ENCODE assay signal across 20 cellular contexts in the genomic region with DNA sequence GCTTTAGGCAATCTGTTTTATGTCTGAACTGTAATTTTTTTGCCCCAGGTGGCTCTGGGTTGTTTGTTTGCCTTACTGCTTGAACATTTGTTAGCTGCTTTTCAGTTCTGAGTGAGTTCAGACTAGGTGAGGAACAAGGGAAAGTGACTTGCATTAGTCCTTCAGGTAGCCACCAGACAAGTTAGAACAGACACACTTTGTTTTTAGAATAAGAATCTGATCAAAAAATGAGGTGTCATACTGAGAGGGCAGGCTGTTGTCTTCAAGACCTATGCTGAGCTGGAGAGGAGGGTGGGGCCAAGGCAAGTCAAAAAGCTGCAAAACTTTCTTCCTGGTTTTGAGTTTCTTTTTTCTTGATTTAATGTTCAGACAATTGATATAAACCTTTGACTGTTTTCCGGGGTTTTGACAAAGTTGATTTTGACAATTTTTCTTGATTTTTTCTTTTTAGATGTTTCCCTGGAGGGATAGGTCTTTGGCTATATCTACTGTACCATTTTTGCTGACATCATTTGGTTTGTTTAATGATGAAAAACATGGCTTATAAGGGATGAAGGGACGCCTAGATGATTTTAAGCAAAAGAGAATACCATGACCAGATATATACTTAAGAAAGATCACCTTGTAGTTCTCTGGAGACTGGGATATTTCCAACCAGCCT.
A peak's percentile ranks its signal among the peaks of the same experiment; 100 is the strongest.
DNase-seq lines count a peak whose midpoint lies in the region; ATAC-seq and TF ChIP-seq lines count a peak whose summit lies in the region.
"Had no signal": no experiment of that assay in that cellular context is flagged by ENCODE, and none has a peak within 500 bp of the region (broad histone marks: within the 10 kb centered on the region; RNA-seq: fewer than 3 reads in every experiment).

No MANE protein-coding gene starts in this region.

- no peak overlapping the region for H3K4me3 Mint-ChIP-seq in activated naive CD8-positive, alpha-beta T cell treated with anti-CD3 and anti-CD28 coated beads, Interleukin-2, amount 10 ng/mL, durations not matched to agents 7 days and 5 days
- H3K4me3 Mint-ChIP-seq in activated naive CD8-positive, alpha-beta T cell treated with anti-CD3 and anti-CD28 coated beads for 36 hours: no peak overlapping the region
- no peak overlapping the region for H3K4me3 Mint-ChIP-seq in activated T-helper 2 cell treated with anti-CD3 and anti-CD28 coated beads, Interferon-gamma antibody, Interleukin-2, Interleukin-4, amounts not matched to agents 10 μg/mL and 5 μg/mL and 100 μg/mL, durations not matched to agents 14 hours and 24 hours and 36 hours (ENCODE audit: low read depth)
- H3K4me3 Mint-ChIP-seq in endothelial cell (ENCODE audit: unreplicated experiment): no peak overlapping the region

- H3K27ac Mint-ChIP-seq in activated naive CD8-positive, alpha-beta T cell treated with anti-CD3 and anti-CD28 coated beads, Interleukin-2, amount 10 ng/mL, durations not matched to agents 7 days and 5 days: peak overlapping the region; percentile 10
- no peak overlapping the region for H3K27ac Mint-ChIP-seq in activated naive CD8-positive, alpha-beta T cell treated with anti-CD3 and anti-CD28 coated beads for 36 hours
- H3K27ac Mint-ChIP-seq in activated T-helper 2 cell treated with anti-CD3 and anti-CD28 coated beads, Interferon-gamma antibody, Interleukin-2, Interleukin-4, amounts not matched to agents 10 μg/mL and 5 μg/mL and 100 μg/mL, durations not matched to agents 14 hours and 24 hours and 36 hours: peak overlapping the region; percentile 11
- H3K27ac Mint-ChIP-seq in endothelial cell (ENCODE audit: unreplicated experiment): no peak overlapping the region

- peaks cover 8% of the 10 kb centered on the region for H3K4me1 ChIP-seq in foreskin keratinocyte
- H3K4me1 ChIP-seq: gastrocnemius medialis had no signal

- POLR2A ChIA-PET in activated naive CD8-positive, alpha-beta T cell treated with anti-CD3 and anti-CD28 coated beads, Interleukin-2, amount 10 ng/mL, durations not matched to agents 7 days and 5 days (lab: Charles Lee): no interaction called here

- TF ChIP-seq CTCF in foreskin keratinocyte (conservative IDR thresholded peaks at IDR 0.05): no peak
- TF ChIP-seq CTCF in endothelial cell (IDR thresholded peaks at IDR 0.05; ENCODE audit: unreplicated experiment): no peak

- H3K27ac ChIP-seq in foreskin keratinocyte: no peak overlapping the region
- H3K27ac ChIP-seq: C4-2B, gastrocnemius medialis, HL-60, neutrophil, PC-9, SK-N-MC had no signal

- H3K4me1 Mint-ChIP-seq in activated naive CD8-positive, alpha-beta T cell treated with anti-CD3 and anti-CD28 coated beads, Interleukin-2, amount 10 ng/mL, durations not matched to agents 7 days and 5 days: peaks cover 3% of the 10 kb centered on the region
- H3K4me1 Mint-ChIP-seq in activated naive CD8-positive, alpha-beta T cell treated with anti-CD3 and anti-CD28 coated beads for 36 hours: peaks cover 7% of the 10 kb centered on the region
- peaks cover 15% of the 10 kb centered on the region for H3K4me1 Mint-ChIP-seq in activated T-helper 2 cell treated with anti-CD3 and anti-CD28 coated beads, Interferon-gamma antibody, Interleukin-2, Interleukin-4, amounts not matched to agents 10 μg/mL and 5 μg/mL and 100 μg/mL, durations not matched to agents 14 hours and 24 hours and 36 hours (ENCODE audit: low read depth)
- no peaks in the 10 kb centered on the region for H3K4me1 Mint-ChIP-seq in endothelial cell (ENCODE audit: unreplicated experiment)

- H3K27me3 Mint-ChIP-seq in activated naive CD8-positive, alpha-beta T cell treated with anti-CD3 and anti-CD28 coated beads, Interleukin-2, amount 10 ng/mL, durations not matched to agents 7 days and 5 days: no peaks in the 10 kb centered on the region
- no peaks in the 10 kb centered on the region for H3K27me3 Mint-ChIP-seq in activated naive CD8-positive, alpha-beta T cell treated with anti-CD3 and anti-CD28 coated beads for 36 hours
- no peaks in the 10 kb centered on the region for H3K27me3 Mint-ChIP-seq in activated T-helper 2 cell treated with anti-CD3 and anti-CD28 coated beads, Interferon-gamma antibody, Interleukin-2, Interleukin-4, amounts not matched to agents 10 μg/mL and 5 μg/mL and 100 μg/mL, durations not matched to agents 14 hours and 24 hours and 36 hours (ENCODE audit: low read depth)
- no peaks in the 10 kb centered on the region for H3K27me3 Mint-ChIP-seq in endothelial cell (ENCODE audit: unreplicated experiment)

- H3K27me3 ChIP-seq in foreskin keratinocyte: no peaks in the 10 kb centered on the region
- H3K27me3 ChIP-seq: gastrocnemius medialis, neutrophil had no signal

- no peak for DNase-seq in activated naive CD8-positive, alpha-beta T cell treated with anti-CD3 and anti-CD28 coated beads, Interleukin-2, amount 10 ng/mL, durations not matched to agents 7 days and 5 days
- no peak for DNase-seq in activated naive CD8-positive, alpha-beta T cell treated with anti-CD3 and anti-CD28 coated beads for 36 hours
- no peak for DNase-seq in activated T-helper 2 cell treated with anti-CD3 and anti-CD28 coated beads, Interferon-gamma antibody, Interleukin-2, Interleukin-4, amounts not matched to agents 10 μg/mL and 5 μg/mL and 100 μg/mL, durations not matched to agents 14 hours and 24 hours and 36 hours (ENCODE audit: low spot score)
- peak; percentile 58 to 76 for DNase-seq in foreskin keratinocyte
- no peak for DNase-seq in NCI-H345 (lab: John Stamatoyannopoulos, UW)
- DNase-seq in iPS-NIHi11 (ENCODE audit: low spot score): no peak
- no peak for DNase-seq in endothelial cell (ENCODE audit: low spot score)
- DNase-seq: activated effector memory CD4-positive, alpha-beta T cell treated with anti-CD3 and anti-CD28 coated beads, Interleukin-2, amount 50 U/mL, for 16 hours; anterior cingulate cortex; DMS 273 treated with DMSO at 0.1 percent for 48 hours; gastrocnemius medialis; GF-D8; NCI-H2029 treated with DMSO at 0.1 percent for 48 hours; PC-9; T-helper 9 cell had no signal

- H3K9me3 Mint-ChIP-seq in activated naive CD8-positive, alpha-beta T cell treated with anti-CD3 and anti-CD28 coated beads, Interleukin-2, amount 10 ng/mL, durations not matched to agents 7 days and 5 days: peaks cover 2% of the 10 kb centered on the region
- H3K9me3 Mint-ChIP-seq in activated naive CD8-positive, alpha-beta T cell treated with anti-CD3 and anti-CD28 coated beads for 36 hours: peaks cover 4% of the 10 kb centered on the region
- H3K9me3 Mint-ChIP-seq in activated T-helper 2 cell treated with anti-CD3 and anti-CD28 coated beads, Interferon-gamma antibody, Interleukin-2, Interleukin-4, amounts not matched to agents 10 μg/mL and 5 μg/mL and 100 μg/mL, durations not matched to agents 14 hours and 24 hours and 36 hours: peaks cover 5% of the 10 kb centered on the region
- no peaks in the 10 kb centered on the region for H3K9me3 Mint-ChIP-seq in endothelial cell (ENCODE audit: unreplicated experiment)

- H3K36me3 Mint-ChIP-seq in activated naive CD8-positive, alpha-beta T cell treated with anti-CD3 and anti-CD28 coated beads, Interleukin-2, amount 10 ng/mL, durations not matched to agents 7 days and 5 days: peaks cover 37% of the 10 kb centered on the region
- H3K36me3 Mint-ChIP-seq in activated naive CD8-positive, alpha-beta T cell treated with anti-CD3 and anti-CD28 coated beads for 36 hours: peaks cover 40% of the 10 kb centered on the region
- peaks cover 38% of the 10 kb centered on the region for H3K36me3 Mint-ChIP-seq in activated T-helper 2 cell treated with anti-CD3 and anti-CD28 coated beads, Interferon-gamma antibody, Interleukin-2, Interleukin-4, amounts not matched to agents 10 μg/mL and 5 μg/mL and 100 μg/mL, durations not matched to agents 14 hours and 24 hours and 36 hours (ENCODE audit: low read depth)
- peaks cover 15% of the 10 kb centered on the region for H3K36me3 Mint-ChIP-seq in endothelial cell (ENCODE audit: low read depth, unreplicated experiment)

- no peak for ATAC-seq in activated naive CD8-positive, alpha-beta T cell treated with anti-CD3 and anti-CD28 coated beads, Interleukin-2, amount 10 ng/mL, durations not matched to agents 7 days and 5 days (ENCODE audit: low read depth)
- ATAC-seq in foreskin keratinocyte (peak; percentile 83), GM21360 (IDR thresholded peaks at IDR 0.05; ENCODE audit: unreplicated experiment) (no peak)
- ATAC-seq: gastrocnemius medialis had no signal

- intact Hi-C loops in activated T-helper 2 cell treated with anti-CD3 and anti-CD28 coated beads, Interferon-gamma antibody, Interleukin-2, Interleukin-4, amounts not matched to agents 10 μg/mL and 5 μg/mL and 100 μg/mL, durations not matched to agents 14 hours and 24 hours and 36 hours (cut with micrococcal nuclease): no loop called here

Comparison
In these comparisons a context has a peak if more than half of its experiments do, and no peak if none do; other contexts are left out.
1. H3K27ac Mint-ChIP-seq: peak in activated naive CD8-positive, alpha-beta T cell treated with anti-CD3 and anti-CD28 coated beads, Interleukin-2, amount 10 ng/mL, durations not matched to agents 7 days and 5 days (single experiment) and activated T-helper 2 cell treated with anti-CD3 and anti-CD28 coated beads, Interferon-gamma antibody, Interleukin-2, Interleukin-4, amounts not matched to agents 10 μg/mL and 5 μg/mL and 100 μg/mL, durations not matched to agents 14 hours and 24 hours and 36 hours (single experiment); none in activated naive CD8-positive, alpha-beta T cell treated with anti-CD3 and anti-CD28 coated beads for 36 hours (single experiment) and endothelial cell (single experiment).
2. DNase-seq: peak in foreskin keratinocyte (2 of 2); none in activated naive CD8-positive, alpha-beta T cell treated with anti-CD3 and anti-CD28 coated beads, Interleukin-2, amount 10 ng/mL, durations not matched to agents 7 days and 5 days (single experiment), activated naive CD8-positive, alpha-beta T cell treated with anti-CD3 and anti-CD28 coated beads for 36 hours (single experiment), activated T-helper 2 cell treated with anti-CD3 and anti-CD28 coated beads, Interferon-gamma antibody, Interleukin-2, Interleukin-4, amounts not matched to agents 10 μg/mL and 5 μg/mL and 100 μg/mL, durations not matched to agents 14 hours and 24 hours and 36 hours (single experiment), NCI-H345 (single experiment), iPS-NIHi11 (single experiment) and endothelial cell (single experiment).